ENCODE assay signal across 23 cellular contexts in genomic region chr1:222373216-222373615, GRCh38.
DNase-seq lines count a peak whose midpoint lies in the region; ATAC-seq and TF ChIP-seq lines count a peak whose summit lies in the region.
"Had no signal": no experiment of that assay in that cellular context is flagged by ENCODE, and none has a peak within 500 bp of the region (broad histone marks: within the 10 kb centered on the region; RNA-seq: fewer than 3 reads in every experiment).

No MANE protein-coding gene starts in this region.

- H3K4me1 Mint-ChIP-seq in stimulated activated naive CD8-positive, alpha-beta T cell treated with anti-CD3 and anti-CD28 coated beads, Interleukin-15, amount 100 ng/mL, for 72 hours, result no peaks in the 10 kb centered on the region

- peaks cover 67% of the 10 kb centered on the region for H3K4me1 ChIP-seq in SJSA1 (replicated peaks)
- H3K4me1 ChIP-seq in vagina, result no peaks in the 10 kb centered on the region
- H3K4me1 ChIP-seq: BLaER1, left ventricle myocardium inferior, spleen had no signal

- no peaks in the 10 kb centered on the region for H3K27me3 ChIP-seq in SJSA1 (replicated peaks)
- H3K27me3 ChIP-seq in vagina, result no peaks in the 10 kb centered on the region
- H3K27me3 ChIP-seq: BLaER1, neutrophil, spleen had no signal

- H3K36me3 ChIP-seq in SJSA1 (no peaks in the 10 kb centered on the region), vagina (no peaks in the 10 kb centered on the region)
- H3K36me3 ChIP-seq: BLaER1, left ventricle myocardium inferior, neutrophil, spleen had no signal

- DNase-seq in SJSA1 (ENCODE audit: low read depth in 1 of 2, low spot score in 2 of 2) (no peak), vagina (ENCODE audit: extremely low spot score in 2 of 2) (no peak), kidney tubule cell (ENCODE audit: low spot score) (no peak)
- DNase-seq in activated CD4-positive, alpha-beta T cell treated with anti-CD3 and anti-CD28 coated beads for 48 hours, result no peak
- no peak for DNase-seq in stimulated activated naive CD8-positive, alpha-beta T cell treated with anti-CD3 and anti-CD28 coated beads, Interleukin-15, amount 100 ng/mL, for 72 hours
- DNase-seq: activated CD4-positive, CD25-positive, alpha-beta regulatory T cell treated with anti-CD3 and anti-CD28 coated beads, Interleukin-2, amount 50 U/mL, for 72 hours; activated T-cell treated with anti-CD3 and anti-CD28 coated beads, Interleukin-2, amount 50 U/mL, for 72 hours; Calu3; effector memory CD4-positive, alpha-beta T cell; H9; left ventricle myocardium inferior; mucosa of descending colon; NCI-H1930; NCI-H446 treated with DMSO at 0.1 percent for 48 hours; spleen; T1000 had no signal

- H3K4me3 Mint-ChIP-seq in stimulated activated naive CD8-positive, alpha-beta T cell treated with anti-CD3 and anti-CD28 coated beads, Interleukin-15, amount 100 ng/mL, for 72 hours, result no peak overlapping the region
- H3K4me3 Mint-ChIP-seq: activated naive CD8-positive, alpha-beta T cell; activated T-cell treated with anti-CD3 and anti-CD28 coated beads, Interleukin-2, amount 50 U/mL, for 72 hours; H9 had no signal

- no peaks in the 10 kb centered on the region for H3K27me3 Mint-ChIP-seq in stimulated activated naive CD8-positive, alpha-beta T cell treated with anti-CD3 and anti-CD28 coated beads, Interleukin-15, amount 100 ng/mL, for 72 hours
- H3K27me3 Mint-ChIP-seq: activated naive CD8-positive, alpha-beta T cell had no signal

- peaks cover 0 to 15% of the 10 kb centered on the region in 2 donors for H3K9me3 Mint-ChIP-seq in stimulated activated naive CD8-positive, alpha-beta T cell treated with anti-CD3 and anti-CD28 coated beads, Interleukin-15, amount 100 ng/mL, for 72 hours
- H3K9me3 Mint-ChIP-seq: activated T-cell treated with anti-CD3 and anti-CD28 coated beads, Interleukin-2, amount 50 U/mL, for 72 hours; H9 had no signal

- H3K4me3 ChIP-seq in SJSA1 (no peak overlapping the region), vagina (no peak overlapping the region)
- H3K4me3 ChIP-seq: BLaER1, K562, left ventricle myocardium inferior, mucosa of descending colon, spleen had no signal

- intact Hi-C loops in vagina (cut with DNase I), result no loop called here

- H3K9me3 ChIP-seq in SJSA1 (replicated peaks) (no peaks in the 10 kb centered on the region), vagina (no peaks in the 10 kb centered on the region)
- H3K9me3 ChIP-seq: BLaER1, left ventricle myocardium inferior, mucosa of descending colon, neutrophil, spleen had no signal

- ATAC-seq in GM18867 (IDR thresholded peaks at IDR 0.05; ENCODE audit: unreplicated experiment) (peak; percentile 85), GM21529 (IDR thresholded peaks at IDR 0.05; ENCODE audit: unreplicated experiment) (peak; percentile 63), HG03139 (IDR thresholded peaks at IDR 0.05; ENCODE audit: unreplicated experiment) (peak; percentile 72)
- no peak for ATAC-seq in stimulated activated naive CD8-positive, alpha-beta T cell treated with anti-CD3 and anti-CD28 coated beads, Interleukin-15, amount 100 ng/mL, for 72 hours
- ATAC-seq: K562, mucosa of descending colon had no signal

- peak overlapping the region; percentile 98; the same call in 1 of the 2 replicates for H3K27ac ChIP-seq in SJSA1
- H3K27ac ChIP-seq in vagina, result no peak overlapping the region
- H3K27ac ChIP-seq: BLaER1, left ventricle myocardium inferior, neutrophil, spleen had no signal

- no peak for TF ChIP-seq POLR2A in vagina (IDR thresholded peaks at IDR 0.05)

- TF ChIP-seq CTCF in vagina (IDR thresholded peaks at IDR 0.05), result no peak

- H3K27ac Mint-ChIP-seq in stimulated activated naive CD8-positive, alpha-beta T cell treated with anti-CD3 and anti-CD28 coated beads, Interleukin-15, amount 100 ng/mL, for 72 hours, result no peak overlapping the region
- H3K27ac Mint-ChIP-seq: activated naive CD8-positive, alpha-beta T cell; activated T-cell treated with anti-CD3 and anti-CD28 coated beads, Interleukin-2, amount 50 U/mL, for 72 hours; H9 had no signal
